ENCODE assay signal across 18 cellular contexts in genomic region chr17:61414141-61414935, GRCh38. TPM values are rescaled to one million over a fixed set of nuclear protein-coding genes. Genes with fewer than 3 reads are reported as not detected.
DNase-seq lines count a peak whose midpoint lies in the region; ATAC-seq and TF ChIP-seq lines count a peak whose summit lies in the region.
"Had no signal": no experiment of that assay in that cellular context is flagged by ENCODE, and none has a peak within 500 bp of the region (broad histone marks: within the 10 kb centered on the region; RNA-seq: fewer than 3 reads in every experiment).

No MANE protein-coding gene starts in this region.

- H3K27ac ChIP-seq in SK-N-SH (ENCODE audit: low read depth in 2 of 2, low read length in 1 of 2) = peak overlapping the region in 1 of 2 experiments; percentile 90; a peak in 2 of 4 replicates
- H3K27ac ChIP-seq in OCI-LY7 (ENCODE audit: low read depth, low read length, poor library complexity, severe bottlenecking) = no peak overlapping the region
- H3K27ac ChIP-seq: neural progenitor cell had no signal

- H3K79me2 ChIP-seq in SK-N-SH (ENCODE audit: insufficient read depth) (peaks cover 9% of the 10 kb centered on the region), OCI-LY7 (ENCODE audit: insufficient read depth, low read depth, low read length) (no peaks in the 10 kb centered on the region)

- H2AFZ ChIP-seq in SK-N-SH (ENCODE audit: low read depth) = no peak overlapping the region
- H2AFZ ChIP-seq in OCI-LY7 (ENCODE audit: low read length) = no peak overlapping the region
- H2AFZ ChIP-seq: neural progenitor cell had no signal

- no peaks in the 10 kb centered on the region for H3K9me3 ChIP-seq in SK-N-SH
- no peaks in the 10 kb centered on the region for H3K9me3 ChIP-seq in OCI-LY7 (ENCODE audit: low read length)
- H3K9me3 ChIP-seq: tibial nerve had no signal

- H3K4me3 ChIP-seq in SK-N-SH (ENCODE audit: low read depth in 2 of 2, low read length in 1 of 2) = no peak overlapping the region
- H3K4me3 ChIP-seq in OCI-LY7 (ENCODE audit: low read depth, low read length, poor library complexity, severe bottlenecking) = no peak overlapping the region
- H3K4me3 ChIP-seq: neural progenitor cell had no signal

- POLR2A ChIA-PET in SK-N-SH (lab: Yijun Ruan, JAX) (no interaction called here), OCI-LY7 (lab: Charles Lee) (interaction anchor here (0.6 to 0.8 kb wide), 2 partner anchors 105 to 160 kb away, joined by 3 read pairs; no protein-coding TSS in a partner anchor)

- H3K4me1 ChIP-seq in SK-N-SH (ENCODE audit: control insufficient read depth in 1 of 2, insufficient read depth in 2 of 2, low read depth in 1 of 2, low read length in 1 of 2) (peaks cover 5 to 49% of the 10 kb centered on the region in 2 experiments; a peak in 2 of 4 replicates), OCI-LY7 (ENCODE audit: insufficient read depth, low read length, poor library complexity, severe bottlenecking) (peaks cover 20% of the 10 kb centered on the region)

- intact Hi-C loops in sciatic nerve (cut with DNase I) (loop anchor here (10.0 kb wide), 2 partner anchors 420 to 650 kb away; partner anchors contain the start of gene MED13), OCI-LY7 (cut with micrococcal nuclease; ENCODE audit: unreplicated experiment) (loop anchor here (5.0 kb wide), 1 partner anchor 653 kb away; the partner anchor contains the start of gene MED13)

- peaks cover 20% of the 10 kb centered on the region for H3F3A ChIP-seq in SK-N-SH (replicated peaks; ENCODE audit: insufficient read depth)

- no peak for TF ChIP-seq EP300 in SK-N-SH (IDR thresholded peaks at IDR 0.05; ENCODE audit: borderline replicate concordance in 1 of 2, low read depth in 1 of 2, low read length in 1 of 2)

- H4K20me1 ChIP-seq in SK-N-SH (ENCODE audit: insufficient read depth) = no peaks in the 10 kb centered on the region
- no peaks in the 10 kb centered on the region for H4K20me1 ChIP-seq in OCI-LY7 (ENCODE audit: insufficient read depth, low read length)

- no peak for TF ChIP-seq CTCF in GM10266 (IDR thresholded peaks at IDR 0.05; ENCODE audit: control insufficient read depth, insufficient read depth, low read depth, missing control alignments)
- TF ChIP-seq CTCF in SK-N-SH (IDR thresholded peaks at IDR 0.05) = no peak
- no peak for TF ChIP-seq CTCF in OCI-LY7 (conservative IDR thresholded peaks at IDR 0.05; ENCODE audit: low read length)

- WGBS in SK-N-SH (ENCODE audit: low lambda C conversion rate) = 81% methylated on average over 13 of the region's 16 CpGs

- no peaks in the 10 kb centered on the region for H3K9me2 ChIP-seq in SK-N-SH
- H3K9me2 ChIP-seq in OCI-LY7 (ENCODE audit: insufficient read depth, low read length) = no peaks in the 10 kb centered on the region

- DNase-seq in GM10266 (ENCODE audit: extremely low spot score) = peak; percentile 12
- DNase-seq in SK-N-SH = peak; percentile 75
- peak; percentile 65 for DNase-seq in hepatic stellate cell (ENCODE audit: low spot score)
- peak; percentile 65 for DNase-seq in sciatic nerve (ENCODE audit: low spot score)
- DNase-seq in stimulated activated CD4-positive, alpha-beta T cell treated with anti-CD3 and anti-CD28 coated beads, Interleukin-2, amount 100 ng/mL, for 24 hours = no peak
- no peak for DNase-seq in H4 (ENCODE audit: low spot score)
- DNase-seq in NCI-H1048 (lab: John Stamatoyannopoulos, UW) = no peak
- no peak for DNase-seq in OCI-LY7 (ENCODE audit: low spot score)
- DNase-seq: activated CD8-positive, alpha-beta T cell treated with anti-CD3 and anti-CD28 coated beads for 36 hours; activated effector memory CD4-positive, alpha-beta T cell treated with anti-CD3 and anti-CD28 coated beads, Interleukin-2, amount 50 U/mL, for 16 hours; AML-193; DMS53; NCI-H446 treated with DMSO at 0.1 percent for 48 hours; T1000 had no signal

- CTCF ChIA-PET in SK-N-SH (lab: Yijun Ruan, JAX) = interaction anchor here (0.6 to 16.4 kb wide), 20 partner anchors 12 to 693 kb away, joined by 3 to 318 read pairs (median 9); no protein-coding TSS in a partner anchor
- CTCF ChIA-PET in OCI-LY7 (lab: Charles Lee; ENCODE audit: unreplicated experiment) = no interaction called here

- H3K36me3 ChIP-seq in SK-N-SH (replicated peaks in 1 of 2; ENCODE audit: control insufficient read depth in 1 of 2, insufficient read depth in 2 of 2, low read length in 1 of 2) (peaks cover 0 to under 1% of the 10 kb centered on the region in 2 experiments), OCI-LY7 (ENCODE audit: insufficient read depth, low read length) (no peaks in the 10 kb centered on the region)
- H3K36me3 ChIP-seq: neural progenitor cell, tibial nerve had no signal

- H3K9ac ChIP-seq in SK-N-SH = no peak overlapping the region
- H3K9ac ChIP-seq: neural progenitor cell had no signal

- 0 out of 2 replicates have a peak, but pooled peaks have one; percentile 1 for TF ChIP-seq RAD21 in SK-N-SH (IDR thresholded peaks at IDR 0.05; ENCODE audit: low read length)

- H3K27me3 ChIP-seq in SK-N-SH (ENCODE audit: insufficient read depth) = no peaks in the 10 kb centered on the region

- no TSS peak for BruUV-seq in OCI-LY7 (replicated peaks; lab: Mats Ljungman, UMichigan)

- H3K4me2 ChIP-seq in SK-N-SH = peak overlapping the region; percentile 95; the same call in 1 of the 2 replicates
- H3K4me2 ChIP-seq in OCI-LY7 (ENCODE audit: low read length) = no peak overlapping the region

- no peak for ATAC-seq in sciatic nerve
- ATAC-seq: activated CD8-positive, alpha-beta T cell treated with anti-CD3 and anti-CD28 coated beads for 36 hours had no signal

TF ChIP-seq in SK-N-SH, 30 proteins besides CTCF, POLR2A, EP300 and RAD21:
- TF ChIP-seq RCOR1 (IDR thresholded peaks at IDR 0.05; ENCODE audit: low read length) (peak; percentile 46), MXI1 (IDR thresholded peaks at IDR 0.05; ENCODE audit: low read depth, low read length) (0 out of 2 replicates have a peak, but pooled peaks have one; percentile 42), NFIC (IDR thresholded peaks at IDR 0.05; ENCODE audit: borderline replicate concordance) (peak; percentile 61), TAF1 (IDR thresholded peaks at IDR 0.05; ENCODE audit: borderline replicate concordance, low read depth, low read length) (no peak), FOXM1 (IDR thresholded peaks at IDR 0.05; ENCODE audit: low read depth) (no peak)

RNA-seq across cellular contexts. Expression of gene TBX2, which starts 14.7 kb away (rescaled TPM):
- polyA plus RNA-seq in SK-N-SH (2012; rRNA removed) = 37.8 and 57.8 TPM in 2 replicates
- polyA plus RNA-seq in SK-N-SH (2012; cell fraction: cytosol; rRNA removed) = 28.9 and 45.2 TPM in 2 replicates
- polyA plus RNA-seq in SK-N-SH (2012; cell fraction: nucleus; rRNA removed) = 179 and 233 TPM in 2 replicates
- 42.4 TPM for total RNA-seq in sciatic nerve
- total RNA-seq in H4 (2014; rRNA removed; shearing (Covaris generic)) = 0.95 and 1.5 TPM in 2 replicates
- total RNA-seq in OCI-LY7 (2014; rRNA removed; shearing (Covaris generic)) = not detected in 2 replicates
- total RNA-seq in OCI-LY7 (2022) = not detected in 2 replicates
- total RNA-seq: activated CD8-positive, alpha-beta T cell treated with anti-CD3 and anti-CD28 coated beads for 36 hours had no signal
- polyA plus RNA-seq: IgD-negative memory B cell had no signal

RNA-seq across cellular contexts. Expression of gene TBX4, which starts 37.9 kb away (rescaled TPM):
- 0.02 and 0.05 TPM in 2 replicates for polyA plus RNA-seq in SK-N-SH (2012; rRNA removed)
- 0.05 and 0.19 TPM in 2 replicates for polyA plus RNA-seq in SK-N-SH (2012; cell fraction: cytosol; rRNA removed)
- polyA plus RNA-seq in SK-N-SH (2012; cell fraction: nucleus; rRNA removed) = 0.45 and 0.75 TPM in 2 replicates
- total RNA-seq in sciatic nerve (not detected), OCI-LY7 (2022) (not detected in 2 replicates)
- total RNA-seq in H4 (2014; rRNA removed; shearing (Covaris generic)) = not detected in 2 replicates
- not detected in 2 replicates for total RNA-seq in OCI-LY7 (2014; rRNA removed; shearing (Covaris generic))
- total RNA-seq: activated CD8-positive, alpha-beta T cell treated with anti-CD3 and anti-CD28 coated beads for 36 hours; glomerular endothelial cell; tibial nerve had no signal
- polyA plus RNA-seq: IgD-negative memory B cell had no signal

Comparison
In these comparisons a context has a peak if more than half of its experiments do, and no peak if none do; other contexts are left out.
1. DNase-seq: peak in GM10266 (single experiment), SK-N-SH (single experiment), hepatic stellate cell (single experiment) and sciatic nerve (single experiment); none in stimulated activated CD4-positive, alpha-beta T cell treated with anti-CD3 and anti-CD28 coated beads, Interleukin-2, amount 100 ng/mL, for 24 hours (0 of 2), H4 (single experiment), NCI-H1048 (single experiment) and OCI-LY7 (single experiment).
2. RNA of gene TBX2, which starts 14.7 kb away (total RNA-seq): 42.4 TPM in sciatic nerve (single experiment); 0.95 to 1.5 TPM in H4 and not detected in OCI-LY7; every median in the first group is over 10 times any median in the second.